21 cellular contexts compared by ENCODE assay signal in genomic region chr5:89418821-89419085, GRCh38.
"Had no signal": no experiment of that assay in that cellular context is flagged by ENCODE, and none has a peak within 500 bp of the region (broad histone marks: within the 10 kb centered on the region; RNA-seq: fewer than 3 reads in every experiment).

No MANE protein-coding gene starts in this region.

- H3K27me3 ChIP-seq: hepatocyte, neural progenitor cell, pancreas, right lobe of liver had no signal

- H3K4me2 ChIP-seq: hepatocyte, neural progenitor cell had no signal

- H3K36me3 ChIP-seq: neural progenitor cell, pancreas, right lobe of liver had no signal

- H3K9me3 ChIP-seq: pancreas, right lobe of liver had no signal

- H2AFZ ChIP-seq: hepatocyte, neural progenitor cell had no signal

- H3K27ac Mint-ChIP-seq: endodermal cell; mesothelial cell of epicardium; natural killer cell treated with Interleukin-12 subunit alpha and Interleukin-12 subunit beta and Interleukin-15 and Interleukin-18, amount 100 ng/mL, for 72 hours; neural progenitor cell; progenitor cell of endocrine pancreas had no signal

- H3K27me3 Mint-ChIP-seq: natural killer cell treated with Interleukin-12 subunit alpha and Interleukin-12 subunit beta and Interleukin-15 and Interleukin-18, amount 100 ng/mL, for 72 hours; progenitor cell of endocrine pancreas had no signal

- H3K4me1 ChIP-seq: right lobe of liver had no signal

- H3K27ac ChIP-seq: coronary artery, hepatocyte, neural progenitor cell, pancreas, right lobe of liver had no signal

- FAIRE-seq: endothelial cell of umbilical vein, islet of Langerhans, pancreas had no signal

- H3K9ac ChIP-seq: neural progenitor cell had no signal

- ATAC-seq: left lobe of liver; natural killer cell treated with Interleukin-12 subunit alpha and Interleukin-12 subunit beta and Interleukin-15 and Interleukin-18, amount 100 ng/mL, for 72 hours; pancreas had no signal

- H3K4me3 Mint-ChIP-seq: endodermal cell; mesothelial cell of epicardium; natural killer cell treated with Interleukin-12 subunit alpha and Interleukin-12 subunit beta and Interleukin-15 and Interleukin-18, amount 100 ng/mL, for 72 hours; neural progenitor cell had no signal

- DNase-seq: effector CD4-positive, alpha-beta T cell; endodermal cell; foreskin melanocyte; head of caudate nucleus; occipital lobe; pancreas; right lobe of liver; stimulated activated CD4-positive, alpha-beta T cell treated with anti-CD3 and anti-CD28 coated beads, Interleukin-15, amount 100 ng/mL, for 24 hours; stimulated activated CD4-positive, alpha-beta T cell treated with anti-CD3 and anti-CD28 coated beads, Interleukin-2, amount 100 ng/mL, for 24 hours; stimulated activated CD4-positive, alpha-beta T cell treated with anti-CD3 and anti-CD28 coated beads, Interleukin-4, amount 100 ng/mL, for 4 hours; stimulated activated naive CD4-positive, alpha-beta T cell treated with Interleukin-2 at 50 U/mL for 16 hours; trophoblast cell had no signal

- H3K79me2 ChIP-seq: hepatocyte had no signal

- H3K4me3 ChIP-seq: coronary artery, hepatocyte, neural progenitor cell, pancreas, right lobe of liver had no signal
